Comparison of ENCODE assay signal across 23 cellular contexts in genomic region chr6:167663784-167664432, GRCh38.
"Had no signal": no experiment of that assay in that cellular context is flagged by ENCODE, and none has a peak within 500 bp of the region (broad histone marks: within the 10 kb centered on the region; RNA-seq: fewer than 3 reads in every experiment).

No MANE protein-coding gene starts in this region.

- H3K9me3 Mint-ChIP-seq: activated T-cell treated with anti-CD3 and anti-CD28 coated beads, Interleukin-2, amount 50 U/mL, for 4 hours; activated T-helper 2 cell treated with anti-CD3 and anti-CD28 coated beads, Interferon-gamma antibody, Interleukin-2, Interleukin-4, amounts not matched to agents 10 μg/mL and 5 μg/mL and 100 μg/mL, durations not matched to agents 14 hours and 24 hours and 36 hours; effector memory CD8-positive, alpha-beta T cell; nephron progenitor cell had no signal

- H3K36me3 ChIP-seq: adrenal gland, ascending aorta, esophagus muscularis mucosa, gastrocnemius medialis, sigmoid colon, thyroid gland, WERI-Rb-1 had no signal

- H3K36me3 Mint-ChIP-seq: activated naive CD8-positive, alpha-beta T cell had no signal

- H3K27ac ChIP-seq: adrenal gland, ascending aorta, esophagus muscularis mucosa, gastrocnemius medialis, sigmoid colon, thyroid gland, WERI-Rb-1 had no signal

- ATAC-seq: activated T-cell treated with anti-CD3 and anti-CD28 coated beads, Interleukin-2, amount 50 U/mL, for 4 hours; effector memory CD8-positive, alpha-beta T cell; gastrocnemius medialis; stimulated activated naive CD8-positive, alpha-beta T cell treated with anti-CD3 and anti-CD28 coated beads, Interleukin-15, Interleukin-2, amounts not matched to agents 100 U/mL and 50 U/mL, for 24 hours had no signal

- H3K4me3 ChIP-seq: adrenal gland, ascending aorta, dorsolateral prefrontal cortex, esophagus muscularis mucosa, gastrocnemius medialis, lung, sigmoid colon, thyroid gland had no signal

- H3K27ac Mint-ChIP-seq: activated naive CD8-positive, alpha-beta T cell; activated T-helper 2 cell treated with anti-CD3 and anti-CD28 coated beads, Interferon-gamma antibody, Interleukin-2, Interleukin-4, amounts not matched to agents 10 μg/mL and 5 μg/mL and 100 μg/mL, durations not matched to agents 14 hours and 24 hours and 36 hours; effector memory CD8-positive, alpha-beta T cell; nephron progenitor cell had no signal

- H3K9me3 ChIP-seq: adrenal gland, ascending aorta, esophagus muscularis mucosa, gastrocnemius medialis, sigmoid colon, thyroid gland had no signal

- H3K4me3 Mint-ChIP-seq: activated naive CD8-positive, alpha-beta T cell; activated T-cell treated with anti-CD3 and anti-CD28 coated beads, Interleukin-2, amount 50 U/mL, for 4 hours; effector memory CD8-positive, alpha-beta T cell had no signal

- H3K4me1 ChIP-seq: adrenal gland, thyroid gland had no signal

- H3K27me3 ChIP-seq: adrenal gland, ascending aorta, esophagus muscularis mucosa, gastrocnemius medialis, sigmoid colon, thyroid gland had no signal

- DNase-seq: activated CD4-positive, alpha-beta T cell treated with anti-CD3 and anti-CD28 coated beads, Interleukin-2, amount 50 U/mL, for 48 hours; activated CD8-positive, alpha-beta memory T cell treated with anti-CD3 and anti-CD28 coated beads, Interleukin-2, amount 50 U/mL, for 48 hours; activated naive CD4-positive, alpha-beta T cell; activated T-cell treated with anti-CD3 and anti-CD28 coated beads, Interleukin-2, amount 50 U/mL, for 4 hours; adrenal gland; central memory CD4-positive, alpha-beta T cell; effector memory CD8-positive, alpha-beta T cell; gastrocnemius medialis; nephron progenitor cell; occipital lobe; sigmoid colon; stimulated activated CD4-positive, alpha-beta T cell treated with anti-CD3 and anti-CD28 coated beads, Interleukin-4, amount 100 ng/mL, for 24 hours; stimulated activated naive CD8-positive, alpha-beta T cell treated with anti-CD3 and anti-CD28 coated beads, Interleukin-15, Interleukin-2, amounts not matched to agents 100 U/mL and 50 U/mL, for 24 hours; substantia nigra; T-helper 1 cell; thyroid gland; WERI-Rb-1 had no signal
